ENCODE assay signal across 25 cellular contexts in genomic region chr1:191558389-191558788, GRCh38.
"Had no signal": no experiment of that assay in that cellular context is flagged by ENCODE, and none has a peak within 500 bp of the region (broad histone marks: within the 10 kb centered on the region; RNA-seq: fewer than 3 reads in every experiment).

No MANE protein-coding gene starts in this region.

- H3K27me3 ChIP-seq: adrenal gland, breast epithelium, spleen had no signal

- H3K27ac Mint-ChIP-seq: activated CD4-positive, alpha-beta memory T cell treated with anti-CD3 and anti-CD28 coated beads for 36 hours; activated naive CD8-positive, alpha-beta T cell; mesothelial cell of epicardium; natural killer cell; progenitor cell of endocrine pancreas; type B pancreatic cell had no signal

- H3K4me3 ChIP-seq: adrenal gland, breast epithelium, left ventricle myocardium inferior, spleen, thoracic aorta had no signal

- FAIRE-seq: colon, endothelial cell of umbilical vein had no signal

- H3K36me3 ChIP-seq: adrenal gland, breast epithelium, left ventricle myocardium inferior, spleen, thoracic aorta had no signal

- H3K9me3 ChIP-seq: adrenal gland, breast epithelium, left ventricle myocardium inferior, spleen, thoracic aorta had no signal

- ATAC-seq: esophagus mucosa, natural killer cell had no signal

- H3K36me3 Mint-ChIP-seq: activated CD4-positive, alpha-beta memory T cell treated with anti-CD3 and anti-CD28 coated beads for 36 hours; activated naive CD8-positive, alpha-beta T cell; mesothelial cell of epicardium; natural killer cell; type B pancreatic cell had no signal

- H3K9me3 Mint-ChIP-seq: mesothelial cell of epicardium, type B pancreatic cell had no signal

- H3K27me3 Mint-ChIP-seq: activated CD4-positive, alpha-beta memory T cell treated with anti-CD3 and anti-CD28 coated beads for 36 hours; activated naive CD8-positive, alpha-beta T cell; central memory CD8-positive, alpha-beta T cell; progenitor cell of endocrine pancreas; type B pancreatic cell had no signal

- H3K4me1 Mint-ChIP-seq: central memory CD8-positive, alpha-beta T cell; mesothelial cell of epicardium; natural killer cell had no signal

- H3K27ac ChIP-seq: adrenal gland, breast epithelium, left ventricle myocardium inferior, spleen, thoracic aorta had no signal

- DNase-seq: activated CD4-positive, alpha-beta memory T cell treated with anti-CD3 and anti-CD28 coated beads for 36 hours; activated CD4-positive, alpha-beta T cell treated with anti-CD3 and anti-CD28 coated beads for 4 hours; activated CD4-positive, CD25-positive, alpha-beta regulatory T cell; adrenal gland; effector memory CD4-positive, alpha-beta T cell; foreskin melanocyte; glutamatergic neuron; hippocampal formation; kidney glomerular epithelial cell; left ventricle myocardium inferior; natural killer cell; retina; spleen; stimulated activated CD4-positive, alpha-beta T cell treated with anti-CD3 and anti-CD28 coated beads, Interleukin-4, amount 100 ng/mL, for 24 hours; stimulated activated naive CD4-positive, alpha-beta T cell treated with Interleukin-2 at 50 U/mL for 16 hours had no signal

- H3K4me3 Mint-ChIP-seq: activated CD4-positive, alpha-beta memory T cell treated with anti-CD3 and anti-CD28 coated beads for 36 hours; activated naive CD8-positive, alpha-beta T cell; central memory CD8-positive, alpha-beta T cell; mesothelial cell of epicardium; natural killer cell; type B pancreatic cell had no signal

- H3K4me1 ChIP-seq: adrenal gland, breast epithelium, left ventricle myocardium inferior, spleen had no signal
